Comparison of ENCODE assay signal across 26 cellular contexts in the genomic region with DNA sequence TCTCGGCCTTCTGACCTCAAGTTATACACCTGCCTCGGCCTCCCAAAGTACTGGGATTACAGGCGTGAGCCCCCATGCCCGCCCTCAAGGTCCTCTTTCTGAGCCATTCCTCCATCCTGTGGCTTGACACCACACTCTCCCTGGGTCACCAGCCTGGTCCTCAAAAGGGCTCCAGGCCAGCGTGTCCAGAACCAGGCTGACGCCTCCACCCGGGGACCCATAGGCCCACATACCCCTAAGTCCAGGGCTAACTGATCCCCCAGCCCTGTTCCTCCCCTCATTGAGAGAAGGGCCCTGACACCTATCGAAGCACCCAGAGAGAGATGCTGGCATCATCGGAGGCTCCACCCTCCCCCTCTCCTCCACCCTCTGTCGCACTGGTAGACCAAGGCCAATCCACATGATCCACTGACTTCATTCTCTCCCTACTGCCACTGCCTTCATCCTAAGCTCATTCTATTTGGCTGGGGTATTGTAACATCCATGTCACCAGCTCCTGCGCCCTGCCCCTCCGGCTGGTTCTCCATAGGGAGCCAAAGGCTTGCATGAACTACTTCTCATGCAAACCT. TPM values are rescaled to one million over a fixed set of nuclear protein-coding genes. Genes with fewer than 3 reads are reported as not detected.
"Had no signal": no experiment of that assay in that cellular context is flagged by ENCODE, and none has a peak within 500 bp of the region (broad histone marks: within the 10 kb centered on the region; RNA-seq: fewer than 3 reads in every experiment).

No MANE protein-coding gene starts in this region.

- H3K4me3 Mint-ChIP-seq: activated CD4-positive, alpha-beta T cell treated with anti-CD3 and anti-CD28 coated beads, Interleukin-2, amount 10 ng/mL, durations not matched to agents 7 days and 5 days; activated T-cell treated with anti-CD3 and anti-CD28 coated beads, Interleukin-2, amount 50 U/mL, for 4 hours; natural killer cell treated with Interleukin-12 subunit alpha and Interleukin-12 subunit beta and Interleukin-15 and Interleukin-18, amount 100 ng/mL, for 72 hours had no signal

- H3K36me3 Mint-ChIP-seq: activated naive CD4-positive, alpha-beta T cell treated with anti-CD3 and anti-CD28 coated beads, Interleukin-2, amount 50 U/mL, for 72 hours; natural killer cell treated with Interleukin-12 subunit alpha and Interleukin-12 subunit beta and Interleukin-15 and Interleukin-18, amount 100 ng/mL, for 72 hours had no signal

- ATAC-seq: activated CD4-positive, CD25-positive, alpha-beta regulatory T cell treated with anti-CD3 and anti-CD28 coated beads, Interleukin-2, amount 50 U/mL, for 24 hours; activated naive CD4-positive, alpha-beta T cell treated with anti-CD3 and anti-CD28 coated beads, Interleukin-2, amount 50 U/mL, for 72 hours; activated T-cell treated with anti-CD3 and anti-CD28 coated beads, Interleukin-2, amount 50 U/mL, for 4 hours; natural killer cell treated with Interleukin-12 subunit alpha and Interleukin-12 subunit beta and Interleukin-15 and Interleukin-18, amount 100 ng/mL, for 72 hours had no signal

- H3K27me3 Mint-ChIP-seq: activated CD4-positive, alpha-beta T cell treated with anti-CD3 and anti-CD28 coated beads, Interleukin-2, amount 10 ng/mL, durations not matched to agents 7 days and 5 days had no signal

- DNase-seq: activated CD4-positive, alpha-beta T cell treated with anti-CD3 and anti-CD28 coated beads, Interleukin-2, amount 10 ng/mL, durations not matched to agents 7 days and 5 days; activated CD8-positive, alpha-beta memory T cell treated with anti-CD3 and anti-CD28 coated beads, Interleukin-2, amount 50 U/mL, for 4 hours; activated gamma-delta T cell; activated T-cell treated with anti-CD3 and anti-CD28 coated beads, Interleukin-2, amount 50 U/mL, for 4 hours; adrenal gland; dermis blood vessel endothelial cell; effector memory CD4-positive, alpha-beta T cell; esophagus squamous epithelium; hippocampal formation; stimulated activated CD4-positive, alpha-beta T cell treated with anti-CD3 and anti-CD28 coated beads, Interleukin-4, amount 100 ng/mL, for 1 hour; T-helper 1 cell; T1000; testis had no signal

- H3K27ac ChIP-seq: adrenal gland, esophagus squamous epithelium, prostate gland, right atrium auricular region, skin epidermis, stomach, testis had no signal

- H3K27ac Mint-ChIP-seq: activated CD4-positive, alpha-beta T cell treated with anti-CD3 and anti-CD28 coated beads, Interleukin-2, amount 10 ng/mL, durations not matched to agents 7 days and 5 days; activated naive CD4-positive, alpha-beta T cell treated with anti-CD3 and anti-CD28 coated beads, Interleukin-2, amount 50 U/mL, for 72 hours; natural killer cell treated with Interleukin-12 subunit alpha and Interleukin-12 subunit beta and Interleukin-15 and Interleukin-18, amount 100 ng/mL, for 72 hours had no signal

- H3K36me3 ChIP-seq: adrenal gland, esophagus squamous epithelium, prostate gland, right atrium auricular region, stomach had no signal

- H3K9me3 ChIP-seq: adrenal gland, esophagus squamous epithelium, prostate gland, right atrium auricular region, stomach, testis had no signal

- H3K9me3 Mint-ChIP-seq: activated CD4-positive, alpha-beta T cell treated with anti-CD3 and anti-CD28 coated beads, Interleukin-2, amount 10 ng/mL, durations not matched to agents 7 days and 5 days; activated naive CD4-positive, alpha-beta T cell treated with anti-CD3 and anti-CD28 coated beads, Interleukin-2, amount 50 U/mL, for 72 hours; activated T-cell treated with anti-CD3 and anti-CD28 coated beads, Interleukin-2, amount 50 U/mL, for 4 hours; natural killer cell treated with Interleukin-12 subunit alpha and Interleukin-12 subunit beta and Interleukin-15 and Interleukin-18, amount 100 ng/mL, for 72 hours had no signal

- H3K4me1 Mint-ChIP-seq: activated CD4-positive, alpha-beta T cell treated with anti-CD3 and anti-CD28 coated beads, Interleukin-2, amount 10 ng/mL, durations not matched to agents 7 days and 5 days had no signal

- H3K4me1 ChIP-seq: adrenal gland, prostate gland, testis had no signal

- H3K27me3 ChIP-seq: adrenal gland, esophagus squamous epithelium, right atrium auricular region, stomach, testis had no signal

- H3K4me3 ChIP-seq: adrenal gland, esophagus squamous epithelium, prostate gland, right atrium auricular region, skin epidermis, stomach, testis had no signal

RNA-seq across cellular contexts. Expression of a gene that starts 46.7 kb away (rescaled TPM):
- total RNA-seq: activated CD4-positive, alpha-beta T cell treated with anti-CD3 and anti-CD28 coated beads, Interleukin-2, amount 10 ng/mL, durations not matched to agents 7 days and 5 days; activated naive CD4-positive, alpha-beta T cell treated with anti-CD3 and anti-CD28 coated beads, Interleukin-2, amount 50 U/mL, for 72 hours; activated T-cell treated with anti-CD3 and anti-CD28 coated beads, Interleukin-2, amount 50 U/mL, for 4 hours; adrenal gland; bronchial epithelial cell; cerebellum; dermis blood vessel endothelial cell; endothelial cell of umbilical vein; esophagus squamous epithelium; lower leg skin; natural killer cell treated with Interleukin-12 subunit alpha and Interleukin-12 subunit beta and Interleukin-15 and Interleukin-18, amount 100 ng/mL, for 72 hours; omental fat pad; right atrium auricular region; stomach; ureter had no signal
